ENCODE assay signal across 1 cellular context in genomic region chr6:117602151-117602898, GRCh38.
A peak's percentile ranks its signal among the peaks of the same experiment; 100 is the strongest.
TF ChIP-seq lines count a peak whose summit lies in the region.

TSS of gene GOPC (minus strand) at chr6:117602511. CDS start at chr6:117602288, 223 bp downstream.

TF ChIP-seq in K562, 482 proteins besides CTCF, POLR2A, EP300 and RAD21 (continued from another document and continues in another):
- TF ChIP-seq SPI1 (IDR thresholded peaks at IDR 0.05; ENCODE audit: borderline replicate concordance, low read depth, low read length) (no peak), CXXC5 (CRISPR knock-in tag; IDR thresholded peaks at IDR 0.05) (peak; percentile 89), SRSF3 (IDR thresholded peaks at IDR 0.05; ENCODE audit: insufficient read depth, low read length) (0 out of 2 replicates have a peak, but pooled peaks have one; percentile 48), CSDE1 (IDR thresholded peaks at IDR 0.05) (no peak), POLR2AphosphoS2 (IDR thresholded peaks at IDR 0.05; ENCODE audit: low read length) (0 out of 2 replicates have a peak, but pooled peaks have one; percentile 48), IRF2 (CRISPR knock-in tag; IDR thresholded peaks at IDR 0.05) (no peak), HDAC1 (IDR thresholded peaks at IDR 0.05) (peak in 1 of 2 experiments; percentile 76; a peak in 2 of 4 replicates), FOXA1 (IDR thresholded peaks at IDR 0.05; ENCODE audit: borderline replicate concordance) (no peak), MEF2A (IDR thresholded peaks at IDR 0.05; ENCODE audit: control insufficient read depth, low read depth, low read length) (no peak), ZBTB2 (IDR thresholded peaks at IDR 0.05) (peak; percentile 97), MTA3 (IDR thresholded peaks at IDR 0.05; ENCODE audit: borderline replicate concordance) (peak; percentile 74; the same call in 1 of the 2 replicates), CLOCK (CRISPR knock-in tag; IDR thresholded peaks at IDR 0.05; ENCODE audit: borderline replicate concordance) (no peak), SMAD4 (CRISPR knock-in tag; conservative IDR thresholded peaks at IDR 0.05) (peak; percentile 66), TFAM (CRISPR knock-in tag; conservative IDR thresholded peaks at IDR 0.05) (no peak), RHOXF2B (CRISPR knock-in tag; conservative IDR thresholded peaks at IDR 0.05) (no peak), FOXM1 (IDR thresholded peaks at IDR 0.05; ENCODE audit: low read depth) (no peak), FOXM1 (CRISPR knock-in tag; IDR thresholded peaks at IDR 0.05; ENCODE audit: low read depth) (peak; percentile 74; the same call in 1 of the 2 replicates), ZNF239 (CRISPR knock-in tag; IDR thresholded peaks at IDR 0.05) (no peak), ZNF224 (CRISPR knock-in tag; IDR thresholded peaks at IDR 0.05) (no peak), ZNF696 (CRISPR knock-in tag; conservative IDR thresholded peaks at IDR 0.05) (no peak), SRSF9 (IDR thresholded peaks at IDR 0.05; ENCODE audit: borderline replicate concordance, low read depth, low read length) (no peak), HMGN3 (IDR thresholded peaks at IDR 0.05; ENCODE audit: borderline replicate concordance, extremely low read depth, insufficient read length, low read depth, low read length) (peak; percentile 18), KHSRP (IDR thresholded peaks at IDR 0.05) (no peak), ZKSCAN1 (IDR thresholded peaks at IDR 0.05; ENCODE audit: low read depth, low read length) (no peak), CHAMP1 (IDR thresholded peaks at IDR 0.05) (no peak), TAF1 (IDR thresholded peaks at IDR 0.05; ENCODE audit: control insufficient read depth, extremely low read depth, insufficient read depth, low read length, severe bottlenecking) (peak; percentile 75), RBBP5 (IDR thresholded peaks at IDR 0.05; ENCODE audit: borderline replicate concordance, insufficient read depth, low read length, poor library complexity, severe bottlenecking) (peak; percentile 78), KLF10 (CRISPR knock-in tag; IDR thresholded peaks at IDR 0.05) (no peak), ZFP1 (CRISPR knock-in tag; IDR thresholded peaks at IDR 0.05) (no peak), SAFB (IDR thresholded peaks at IDR 0.05; ENCODE audit: borderline replicate concordance, low read depth, low read length) (no peak), PRDM10 (IDR thresholded peaks at IDR 0.05; ENCODE audit: partially characterized antibody) (no peak), DMBX1 (CRISPR knock-in tag; IDR thresholded peaks at IDR 0.05; ENCODE audit: borderline replicate concordance) (peak; percentile 14; the same call in 1 of the 2 replicates)
- TF ChIP-seq, protein P1, sequence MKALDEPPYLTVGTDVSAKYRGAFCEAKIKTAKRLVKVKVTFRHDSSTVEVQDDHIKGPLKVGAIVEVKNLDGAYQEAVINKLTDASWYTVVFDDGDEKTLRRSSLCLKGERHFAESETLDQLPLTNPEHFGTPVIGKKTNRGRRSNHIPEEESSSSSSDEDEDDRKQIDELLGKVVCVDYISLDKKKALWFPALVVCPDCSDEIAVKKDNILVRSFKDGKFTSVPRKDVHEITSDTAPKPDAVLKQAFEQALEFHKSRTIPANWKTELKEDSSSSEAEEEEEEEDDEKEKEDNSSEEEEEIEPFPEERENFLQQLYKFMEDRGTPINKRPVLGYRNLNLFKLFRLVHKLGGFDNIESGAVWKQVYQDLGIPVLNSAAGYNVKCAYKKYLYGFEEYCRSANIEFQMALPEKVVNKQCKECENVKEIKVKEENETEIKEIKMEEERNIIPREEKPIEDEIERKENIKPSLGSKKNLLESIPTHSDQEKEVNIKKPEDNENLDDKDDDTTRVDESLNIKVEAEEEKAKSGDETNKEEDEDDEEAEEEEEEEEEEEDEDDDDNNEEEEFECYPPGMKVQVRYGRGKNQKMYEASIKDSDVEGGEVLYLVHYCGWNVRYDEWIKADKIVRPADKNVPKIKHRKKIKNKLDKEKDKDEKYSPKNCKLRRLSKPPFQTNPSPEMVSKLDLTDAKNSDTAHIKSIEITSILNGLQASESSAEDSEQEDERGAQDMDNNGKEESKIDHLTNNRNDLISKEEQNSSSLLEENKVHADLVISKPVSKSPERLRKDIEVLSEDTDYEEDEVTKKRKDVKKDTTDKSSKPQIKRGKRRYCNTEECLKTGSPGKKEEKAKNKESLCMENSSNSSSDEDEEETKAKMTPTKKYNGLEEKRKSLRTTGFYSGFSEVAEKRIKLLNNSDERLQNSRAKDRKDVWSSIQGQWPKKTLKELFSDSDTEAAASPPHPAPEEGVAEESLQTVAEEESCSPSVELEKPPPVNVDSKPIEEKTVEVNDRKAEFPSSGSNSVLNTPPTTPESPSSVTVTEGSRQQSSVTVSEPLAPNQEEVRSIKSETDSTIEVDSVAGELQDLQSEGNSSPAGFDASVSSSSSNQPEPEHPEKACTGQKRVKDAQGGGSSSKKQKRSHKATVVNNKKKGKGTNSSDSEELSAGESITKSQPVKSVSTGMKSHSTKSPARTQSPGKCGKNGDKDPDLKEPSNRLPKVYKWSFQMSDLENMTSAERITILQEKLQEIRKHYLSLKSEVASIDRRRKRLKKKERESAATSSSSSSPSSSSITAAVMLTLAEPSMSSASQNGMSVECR (CRISPR knock-in tag; IDR thresholded peaks at IDR 0.05) = peak; percentile 84
- TF ChIP-seq, protein P2, sequence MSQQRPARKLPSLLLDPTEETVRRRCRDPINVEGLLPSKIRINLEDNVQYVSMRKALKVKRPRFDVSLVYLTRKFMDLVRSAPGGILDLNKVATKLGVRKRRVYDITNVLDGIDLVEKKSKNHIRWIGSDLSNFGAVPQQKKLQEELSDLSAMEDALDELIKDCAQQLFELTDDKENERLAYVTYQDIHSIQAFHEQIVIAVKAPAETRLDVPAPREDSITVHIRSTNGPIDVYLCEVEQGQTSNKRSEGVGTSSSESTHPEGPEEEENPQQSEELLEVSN (IDR thresholded peaks at IDR 0.05; ENCODE audit: borderline replicate concordance in 1 of 2, extremely low read depth in 1 of 2, insufficient read depth in 1 of 2, insufficient read length in 1 of 2, low read depth in 1 of 2, low read length in 1 of 2, poor library complexity in 1 of 2, severe bottlenecking in 1 of 2) = peak; percentile 92 to 94
- TF ChIP-seq, protein P3, sequence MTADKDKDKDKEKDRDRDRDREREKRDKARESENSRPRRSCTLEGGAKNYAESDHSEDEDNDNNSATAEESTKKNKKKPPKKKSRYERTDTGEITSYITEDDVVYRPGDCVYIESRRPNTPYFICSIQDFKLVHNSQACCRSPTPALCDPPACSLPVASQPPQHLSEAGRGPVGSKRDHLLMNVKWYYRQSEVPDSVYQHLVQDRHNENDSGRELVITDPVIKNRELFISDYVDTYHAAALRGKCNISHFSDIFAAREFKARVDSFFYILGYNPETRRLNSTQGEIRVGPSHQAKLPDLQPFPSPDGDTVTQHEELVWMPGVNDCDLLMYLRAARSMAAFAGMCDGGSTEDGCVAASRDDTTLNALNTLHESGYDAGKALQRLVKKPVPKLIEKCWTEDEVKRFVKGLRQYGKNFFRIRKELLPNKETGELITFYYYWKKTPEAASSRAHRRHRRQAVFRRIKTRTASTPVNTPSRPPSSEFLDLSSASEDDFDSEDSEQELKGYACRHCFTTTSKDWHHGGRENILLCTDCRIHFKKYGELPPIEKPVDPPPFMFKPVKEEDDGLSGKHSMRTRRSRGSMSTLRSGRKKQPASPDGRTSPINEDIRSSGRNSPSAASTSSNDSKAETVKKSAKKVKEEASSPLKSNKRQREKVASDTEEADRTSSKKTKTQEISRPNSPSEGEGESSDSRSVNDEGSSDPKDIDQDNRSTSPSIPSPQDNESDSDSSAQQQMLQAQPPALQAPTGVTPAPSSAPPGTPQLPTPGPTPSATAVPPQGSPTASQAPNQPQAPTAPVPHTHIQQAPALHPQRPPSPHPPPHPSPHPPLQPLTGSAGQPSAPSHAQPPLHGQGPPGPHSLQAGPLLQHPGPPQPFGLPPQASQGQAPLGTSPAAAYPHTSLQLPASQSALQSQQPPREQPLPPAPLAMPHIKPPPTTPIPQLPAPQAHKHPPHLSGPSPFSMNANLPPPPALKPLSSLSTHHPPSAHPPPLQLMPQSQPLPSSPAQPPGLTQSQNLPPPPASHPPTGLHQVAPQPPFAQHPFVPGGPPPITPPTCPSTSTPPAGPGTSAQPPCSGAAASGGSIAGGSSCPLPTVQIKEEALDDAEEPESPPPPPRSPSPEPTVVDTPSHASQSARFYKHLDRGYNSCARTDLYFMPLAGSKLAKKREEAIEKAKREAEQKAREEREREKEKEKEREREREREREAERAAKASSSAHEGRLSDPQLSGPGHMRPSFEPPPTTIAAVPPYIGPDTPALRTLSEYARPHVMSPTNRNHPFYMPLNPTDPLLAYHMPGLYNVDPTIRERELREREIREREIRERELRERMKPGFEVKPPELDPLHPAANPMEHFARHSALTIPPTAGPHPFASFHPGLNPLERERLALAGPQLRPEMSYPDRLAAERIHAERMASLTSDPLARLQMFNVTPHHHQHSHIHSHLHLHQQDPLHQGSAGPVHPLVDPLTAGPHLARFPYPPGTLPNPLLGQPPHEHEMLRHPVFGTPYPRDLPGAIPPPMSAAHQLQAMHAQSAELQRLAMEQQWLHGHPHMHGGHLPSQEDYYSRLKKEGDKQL (CRISPR knock-in tag; IDR thresholded peaks at IDR 0.05; ENCODE audit: borderline replicate concordance) = no peak
- TF ChIP-seq, protein P4, sequence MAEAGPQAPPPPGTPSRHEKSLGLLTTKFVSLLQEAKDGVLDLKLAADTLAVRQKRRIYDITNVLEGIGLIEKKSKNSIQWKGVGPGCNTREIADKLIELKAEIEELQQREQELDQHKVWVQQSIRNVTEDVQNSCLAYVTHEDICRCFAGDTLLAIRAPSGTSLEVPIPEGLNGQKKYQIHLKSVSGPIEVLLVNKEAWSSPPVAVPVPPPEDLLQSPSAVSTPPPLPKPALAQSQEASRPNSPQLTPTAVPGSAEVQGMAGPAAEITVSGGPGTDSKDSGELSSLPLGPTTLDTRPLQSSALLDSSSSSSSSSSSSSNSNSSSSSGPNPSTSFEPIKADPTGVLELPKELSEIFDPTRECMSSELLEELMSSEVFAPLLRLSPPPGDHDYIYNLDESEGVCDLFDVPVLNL (CRISPR knock-in tag; IDR thresholded peaks at IDR 0.05; ENCODE audit: low read depth) = 0 out of 2 replicates have a peak, but pooled peaks have one; percentile 30
